ENCODE assay signal across 17 cellular contexts in genomic region chr22:49953027-49953679, GRCh38. TPM values are rescaled to one million over a fixed set of nuclear protein-coding genes. Genes with fewer than 3 reads are reported as not detected.
DNase-seq lines count a peak whose midpoint lies in the region; ATAC-seq and TF ChIP-seq lines count a peak whose summit lies in the region.
"Had no signal": no experiment of that assay in that cellular context is flagged by ENCODE, and none has a peak within 500 bp of the region (broad histone marks: within the 10 kb centered on the region; RNA-seq: fewer than 3 reads in every experiment).

No MANE protein-coding gene starts in this region.

- H3K9ac ChIP-seq in smooth muscle cell (ENCODE audit: low read depth): no peak overlapping the region
- H3K9ac ChIP-seq: KMS-11 had no signal

- H2AFZ ChIP-seq in hepatocyte: no peak overlapping the region
- no peak overlapping the region for H2AFZ ChIP-seq in smooth muscle cell (ENCODE audit: low read depth)

- H3K27me3 ChIP-seq in SJSA1 (replicated peaks) (no peaks in the 10 kb centered on the region), hepatocyte (no peaks in the 10 kb centered on the region), smooth muscle cell (ENCODE audit: low read depth) (no peaks in the 10 kb centered on the region), WERI-Rb-1 (ENCODE audit: insufficient read depth, low read depth, severe bottlenecking) (no peaks in the 10 kb centered on the region)

- H3K4me1 Mint-ChIP-seq in Calu3 (ENCODE audit: low read depth, unreplicated experiment): peaks cover 22% of the 10 kb centered on the region
- peaks cover 14% of the 10 kb centered on the region for H3K4me1 Mint-ChIP-seq in activated T-cell treated with anti-CD3 and anti-CD28 coated beads, Interleukin-2, amount 50 U/mL, for 24 hours (ENCODE audit: low read depth)

- H3K4me3 ChIP-seq in SJSA1: no peak overlapping the region
- H3K4me3 ChIP-seq in hepatocyte: no peak overlapping the region
- H3K4me3 ChIP-seq in smooth muscle cell: no peak overlapping the region
- no peak overlapping the region for H3K4me3 ChIP-seq in WERI-Rb-1 (ENCODE audit: low read depth, low read length)

- no peaks in the 10 kb centered on the region for H3K9me3 Mint-ChIP-seq in Calu3 (ENCODE audit: low read depth, unreplicated experiment)
- H3K9me3 Mint-ChIP-seq in activated T-cell treated with anti-CD3 and anti-CD28 coated beads, Interleukin-2, amount 50 U/mL, for 24 hours: no peaks in the 10 kb centered on the region
- H3K9me3 Mint-ChIP-seq: activated CD4-positive, alpha-beta T cell treated with anti-CD3 and anti-CD28 coated beads, Interleukin-2, amount 10 ng/mL, durations not matched to agents 24 days and 14 days; brain; CD4-positive, alpha-beta T cell had no signal

- no peak for ATAC-seq in HG02938 (IDR thresholded peaks at IDR 0.05; ENCODE audit: unreplicated experiment)

- H3K36me3 ChIP-seq in SJSA1 (no peaks in the 10 kb centered on the region), hepatocyte (replicated peaks; ENCODE audit: insufficient read depth, low read depth) (no peaks in the 10 kb centered on the region), smooth muscle cell (ENCODE audit: low read depth) (no peaks in the 10 kb centered on the region), WERI-Rb-1 (no peaks in the 10 kb centered on the region)

- no peak overlapping the region for H3K27ac Mint-ChIP-seq in Calu3 (ENCODE audit: unreplicated experiment)
- H3K27ac Mint-ChIP-seq in activated T-cell treated with anti-CD3 and anti-CD28 coated beads, Interleukin-2, amount 50 U/mL, for 24 hours: no peak overlapping the region
- H3K27ac Mint-ChIP-seq: activated CD4-positive, alpha-beta T cell treated with anti-CD3 and anti-CD28 coated beads, Interleukin-2, amount 10 ng/mL, durations not matched to agents 24 days and 14 days; CD4-positive, alpha-beta T cell had no signal

- CTCF ChIA-PET in Calu3 (lab: Charles Lee): interaction anchor here (1.3 to 3.7 kb wide), 5 partner anchors 9 to 77 kb away, joined by 3 to 30 read pairs (median 13); partner anchors contain the start of genes ALG12 and CRELD2

- H3K4me2 ChIP-seq in hepatocyte (peak overlapping the region; percentile 32), smooth muscle cell (peak overlapping the region; percentile 18)
- H3K4me2 ChIP-seq: KMS-11 had no signal

- H3F3A ChIP-seq in smooth muscle cell (ENCODE audit: low read depth): no peaks in the 10 kb centered on the region

- peak overlapping the region; percentile 93 for H3K27ac ChIP-seq in SJSA1
- H3K27ac ChIP-seq in hepatocyte: peak overlapping the region; percentile 100
- no peak overlapping the region for H3K27ac ChIP-seq in smooth muscle cell (ENCODE audit: low read depth)
- H3K27ac ChIP-seq in WERI-Rb-1: no peak overlapping the region
- H3K27ac ChIP-seq: KMS-11 had no signal

- H3K4me3 Mint-ChIP-seq in Calu3 (ENCODE audit: low read depth, unreplicated experiment): peak overlapping the region; percentile 58
- no peak overlapping the region for H3K4me3 Mint-ChIP-seq in activated T-cell treated with anti-CD3 and anti-CD28 coated beads, Interleukin-2, amount 50 U/mL, for 24 hours
- H3K4me3 Mint-ChIP-seq: activated CD4-positive, alpha-beta T cell treated with anti-CD3 and anti-CD28 coated beads, Interleukin-2, amount 10 ng/mL, durations not matched to agents 24 days and 14 days; CD4-positive, alpha-beta T cell had no signal

- H3K79me2 ChIP-seq in hepatocyte (no peaks in the 10 kb centered on the region), smooth muscle cell (ENCODE audit: low read depth) (no peaks in the 10 kb centered on the region)

- H3K9me2 ChIP-seq in hepatocyte (replicated peaks; ENCODE audit: insufficient read depth): no peaks in the 10 kb centered on the region

- H3K4me1 ChIP-seq in SJSA1 (replicated peaks): peaks cover 44% of the 10 kb centered on the region
- H3K4me1 ChIP-seq in hepatocyte (ENCODE audit: insufficient read depth): peaks cover 60% of the 10 kb centered on the region
- peaks cover 6% of the 10 kb centered on the region for H3K4me1 ChIP-seq in smooth muscle cell (ENCODE audit: low read depth)

- H3K27me3 Mint-ChIP-seq in Calu3 (ENCODE audit: unreplicated experiment): no peaks in the 10 kb centered on the region
- no peaks in the 10 kb centered on the region for H3K27me3 Mint-ChIP-seq in activated T-cell treated with anti-CD3 and anti-CD28 coated beads, Interleukin-2, amount 50 U/mL, for 24 hours
- H3K27me3 Mint-ChIP-seq: activated CD4-positive, alpha-beta T cell treated with anti-CD3 and anti-CD28 coated beads, Interleukin-2, amount 10 ng/mL, durations not matched to agents 24 days and 14 days; brain; CD4-positive, alpha-beta T cell had no signal

- intact Hi-C loops in Calu3 (cut with micrococcal nuclease; ENCODE audit: unreplicated experiment): no loop called here

- TF ChIP-seq CTCF in Calu3 (IDR thresholded peaks at IDR 0.05; ENCODE audit: unreplicated experiment) (no peak), hepatocyte (IDR thresholded peaks at IDR 0.05; ENCODE audit: poor library complexity) (no peak), smooth muscle cell (IDR thresholded peaks at IDR 0.05; ENCODE audit: borderline replicate concordance, insufficient read depth, poor library complexity, severe bottlenecking) (no peak), WERI-Rb-1 (IDR thresholded peaks at IDR 0.05; ENCODE audit: low read depth, low read length) (no peak)

- no peaks in the 10 kb centered on the region for H4K20me1 ChIP-seq in hepatocyte (ENCODE audit: insufficient read depth, poor library complexity, severe bottlenecking)
- H4K20me1 ChIP-seq in smooth muscle cell (ENCODE audit: low read depth): no peaks in the 10 kb centered on the region

- peaks cover 64% of the 10 kb centered on the region for H3K36me3 Mint-ChIP-seq in Calu3 (ENCODE audit: insufficient read depth, unreplicated experiment)
- H3K36me3 Mint-ChIP-seq in activated T-cell treated with anti-CD3 and anti-CD28 coated beads, Interleukin-2, amount 50 U/mL, for 24 hours (ENCODE audit: low read depth): no peaks in the 10 kb centered on the region
- H3K36me3 Mint-ChIP-seq: brain had no signal

- H3K9me3 ChIP-seq in SJSA1 (replicated peaks): 0 out of 2 replicates have a peak, but pooled peaks cover 2% of the 10 kb centered on the region
- H3K9me3 ChIP-seq in hepatocyte (ENCODE audit: low read depth): no peaks in the 10 kb centered on the region
- H3K9me3 ChIP-seq in smooth muscle cell (replicated peaks; ENCODE audit: low read depth): no peaks in the 10 kb centered on the region
- H3K9me3 ChIP-seq in WERI-Rb-1 (ENCODE audit: severe bottlenecking): no peaks in the 10 kb centered on the region

- DNase-seq in Calu3: peak; percentile 65
- no peak for DNase-seq in SJSA1 (ENCODE audit: low read depth in 1 of 2, low spot score in 2 of 2)
- DNase-seq in hepatocyte (ENCODE audit: low spot score): no peak
- no peak for DNase-seq in smooth muscle cell (lab: John Stamatoyannopoulos, UW; ENCODE audit: unreplicated experiment)
- no peak for DNase-seq in activated T-cell treated with anti-CD3 and anti-CD28 coated beads, Interleukin-2, amount 50 U/mL, for 24 hours
- no peak for DNase-seq in NCI-H2227 (lab: John Stamatoyannopoulos, UW; ENCODE audit: unreplicated experiment)
- DNase-seq in WERI-Rb-1: no peak
- DNase-seq: activated CD4-positive, alpha-beta T cell treated with anti-CD3 and anti-CD28 coated beads, Interleukin-2, amount 10 ng/mL, durations not matched to agents 24 days and 14 days; activated effector memory CD4-positive, alpha-beta T cell treated with Interleukin-2 at 50 U/mL for 16 hours; CD4-positive, alpha-beta T cell; stimulated activated CD4-positive, alpha-beta T cell treated with anti-CD3 and anti-CD28 coated beads, Interleukin-2, amount 100 ng/mL, for 24 hours; T-helper 1 cell had no signal

- 86% methylated on average over 15 of the region's 20 CpGs for WGBS in hepatocyte (ENCODE audit: low lambda C conversion rate, missing lambda C conversion rate)
- WGBS in smooth muscle cell (ENCODE audit: low lambda C conversion rate): 95% methylated on average over 19 of the region's 20 CpGs

- BruUV-seq in Calu3 (replicated peaks; lab: Mats Ljungman, UMichigan): no TSS peak

RNA-seq across cellular contexts. Expression of gene PIM3, which starts 7.4 kb away (rescaled TPM):
- 86.3 and 97.3 TPM in 2 replicates for total RNA-seq in Calu3 (2022)
- 53.0 and 55.8 TPM in 2 replicates for total RNA-seq in SJSA1 (2014; rRNA removed; shearing (Covaris generic))
- 71.8 and 81.1 TPM in 2 replicates for total RNA-seq in hepatocyte
- 131 and 138 TPM in 2 replicates for polyA plus RNA-seq in hepatocyte
- total RNA-seq in smooth muscle cell: 19.1 and 20.1 TPM in 2 replicates
- 43.3 and 51.9 TPM in 2 replicates for polyA plus RNA-seq in smooth muscle cell

RNA-seq across cellular contexts. Expression of gene CRELD2, which starts 34.7 kb away (rescaled TPM):
- total RNA-seq in Calu3 (2022) (57.8 and 64.6 TPM in 2 replicates), hepatocyte (61.9 and 79.7 TPM in 2 replicates), smooth muscle cell (47.4 and 52.7 TPM in 2 replicates)
- total RNA-seq in SJSA1 (2014; rRNA removed; shearing (Covaris generic)): 88.0 and 145 TPM in 2 replicates
- polyA plus RNA-seq in hepatocyte (129 and 151 TPM in 2 replicates), smooth muscle cell (100 and 127 TPM in 2 replicates)

RNA-seq across cellular contexts. Expression of gene ALG12, which starts 34.9 kb away (rescaled TPM):
- total RNA-seq in Calu3 (2022): 25.4 and 27.0 TPM in 2 replicates
- total RNA-seq in SJSA1 (2014; rRNA removed; shearing (Covaris generic)): 10.6 and 19.6 TPM in 2 replicates
- 22.4 and 30.8 TPM in 2 replicates for total RNA-seq in hepatocyte
- polyA plus RNA-seq in hepatocyte: 62.6 and 69.6 TPM in 2 replicates
- 12.7 and 13.9 TPM in 2 replicates for total RNA-seq in smooth muscle cell
- polyA plus RNA-seq in smooth muscle cell: 42.7 and 45.9 TPM in 2 replicates

RNA-seq across cellular contexts. Expression of gene IL17REL, which starts 59.4 kb away (rescaled TPM):
- total RNA-seq in Calu3 (2022) (not detected in 2 replicates), hepatocyte (not detected in 2 replicates), smooth muscle cell (0.04 TPM in 1 of 2 replicates, not detected in the other)
- not detected in 2 replicates for total RNA-seq in SJSA1 (2014; rRNA removed; shearing (Covaris generic))
- polyA plus RNA-seq in hepatocyte (not detected in 2 replicates), smooth muscle cell (not detected in 2 replicates)
- total RNA-seq: CD4-positive, alpha-beta T cell; lung microvascular endothelial cell; osteocyte had no signal

Comparison
In these comparisons a context has a peak if more than half of its experiments do, and no peak if none do; other contexts are left out.
1. H3K27ac ChIP-seq: peak in SJSA1 (single experiment) and hepatocyte (single experiment); none in smooth muscle cell (single experiment) and WERI-Rb-1 (single experiment).